In the genomic region with DNA sequence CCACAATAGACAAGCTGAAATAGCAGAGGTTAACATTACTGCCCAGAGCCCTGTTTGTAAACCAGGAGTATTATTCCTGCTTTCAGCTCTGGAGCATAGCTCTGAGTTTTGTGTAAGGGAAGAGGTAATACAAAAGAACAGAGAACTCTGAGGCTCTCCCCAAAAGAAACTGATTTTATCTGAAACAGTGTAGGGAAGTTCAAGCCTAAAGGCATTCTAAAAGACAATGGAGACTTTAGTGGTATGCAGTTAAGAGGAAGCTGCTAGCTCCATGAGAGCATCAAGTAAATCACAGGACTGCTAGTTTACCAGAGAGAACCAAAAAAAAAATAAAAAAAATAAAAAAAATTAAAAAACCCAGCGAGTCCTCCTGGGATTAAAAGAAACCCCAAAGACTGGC, we compare ENCODE assay signal across 9 cellular contexts.
"Had no signal": no experiment of that assay in that cellular context is flagged by ENCODE, and none has a peak within 500 bp of the region (broad histone marks: within the 10 kb centered on the region; RNA-seq: fewer than 3 reads in every experiment).

No MANE protein-coding gene starts in this region.

- H3K4me1 ChIP-seq: HAP-1 had no signal

- H3K4me3 Mint-ChIP-seq: HFFc6, IgD-negative memory B cell had no signal

- H3K27ac Mint-ChIP-seq: HFFc6, IgD-negative memory B cell had no signal

- DNase-seq: GOT3, H7, HFFc6, KBM-7 had no signal

- H3K36me3 ChIP-seq: HAP-1 had no signal

- H3K4me1 Mint-ChIP-seq: IgD-negative memory B cell had no signal

- H3K9me3 ChIP-seq: HAP-1 had no signal

- H3K27me3 Mint-ChIP-seq: IgD-negative memory B cell had no signal

- ATAC-seq: HCT116, HepG2 had no signal

- H3K4me3 ChIP-seq: HAP-1 had no signal

- H3K27ac ChIP-seq: HL-60 had no signal

- H3K36me3 Mint-ChIP-seq: IgD-negative memory B cell had no signal
